ENCODE assay signal across 20 cellular contexts in genomic region chr15:26438316-26438715, GRCh38.
DNase-seq lines count a peak whose midpoint lies in the region; ATAC-seq, FAIRE-seq and TF ChIP-seq lines count a peak whose summit lies in the region.
"Had no signal": no experiment of that assay in that cellular context is flagged by ENCODE, and none has a peak within 500 bp of the region (broad histone marks: within the 10 kb centered on the region; RNA-seq: fewer than 3 reads in every experiment).

No MANE protein-coding gene starts in this region.

- H3K27ac Mint-ChIP-seq in astrocyte (ENCODE audit: unreplicated experiment) (peak overlapping the region; percentile 21), neural progenitor cell (peak overlapping the region; percentile 46), MCF 10A (ENCODE audit: low read depth, unreplicated experiment) (no peak overlapping the region)
- H3K27ac Mint-ChIP-seq: CD8-positive, alpha-beta T cell; GM23338 had no signal

- in situ Hi-C loops in brain microvascular endothelial cell (cut with HindIII; ENCODE audit: low pct_ligation_motif_present, low sequenced_read_pairs) = no loop called here

- POLR2A ChIA-PET in MCF 10A (lab: Yijun Ruan, JAX) = no interaction called here

- no peak for TF ChIP-seq CTCF in astrocyte (IDR thresholded peaks at IDR 0.05; ENCODE audit: insufficient read depth, low read depth, low read length)
- no peak for TF ChIP-seq CTCF in neural progenitor cell (IDR thresholded peaks at IDR 0.05)
- TF ChIP-seq CTCF in brain microvascular endothelial cell (IDR thresholded peaks at IDR 0.05; ENCODE audit: low read depth, low read length, missing control alignments) = no peak
- TF ChIP-seq CTCF in MCF 10A (IDR thresholded peaks at IDR 0.05; ENCODE audit: unreplicated experiment) = no peak

- DNase-seq in NCI-H1092 treated with DMSO at 0.1 percent for 48 hours (lab: John Stamatoyannopoulos, UW) = peak; percentile 12
- DNase-seq in NCI-H1092 (lab: John Stamatoyannopoulos, UW) = no peak
- DNase-seq in NCI-H1048 (lab: John Stamatoyannopoulos, UW) = peak; percentile 36
- no peak for DNase-seq in astrocyte (ENCODE audit: low read depth)
- DNase-seq in neural progenitor cell (ENCODE audit: low spot score) = peak; percentile 49
- DNase-seq in brain microvascular endothelial cell = no peak
- DNase-seq in MCF 10A (ENCODE audit: unreplicated experiment) = no peak
- DNase-seq: 8988T; CD8-positive, alpha-beta T cell; GDM1; KG1; NCI-H1694 treated with DMSO at 0.1 percent for 48 hours; NK-92 treated with Interleukin-12 subunit alpha and Interleukin-12 subunit beta, amount 100 ng/mL, for 24 hours; OCI-M1; SHP77 treated with DMSO at 0.1 percent for 48 hours had no signal

- no peak overlapping the region for H3K27ac ChIP-seq in astrocyte (ENCODE audit: low read depth, low read length)
- peak overlapping the region; percentile 69 for H3K27ac ChIP-seq in neural progenitor cell
- no peak overlapping the region for H3K27ac ChIP-seq in brain microvascular endothelial cell

- H3K4me1 ChIP-seq in astrocyte (ENCODE audit: insufficient read depth, low read length) = no peaks in the 10 kb centered on the region
- H3K4me1 ChIP-seq in neural progenitor cell = peaks cover 20% of the 10 kb centered on the region

- H3K4me3 ChIP-seq in astrocyte (ENCODE audit: insufficient read depth, low read depth, low read length) (no peak overlapping the region), neural progenitor cell (no peak overlapping the region), brain microvascular endothelial cell (ENCODE audit: low read depth, low read length) (no peak overlapping the region)
- H3K4me3 ChIP-seq: GM12878, GM23338 had no signal

- H3F3A ChIP-seq in neural progenitor cell (ENCODE audit: low read depth) = peaks cover 18% of the 10 kb centered on the region

- H3K4me3 Mint-ChIP-seq in astrocyte (ENCODE audit: unreplicated experiment) = no peak overlapping the region
- no peak overlapping the region for H3K4me3 Mint-ChIP-seq in neural progenitor cell
- no peak overlapping the region for H3K4me3 Mint-ChIP-seq in MCF 10A (ENCODE audit: unreplicated experiment)
- H3K4me3 Mint-ChIP-seq: CD8-positive, alpha-beta T cell; GM23338 had no signal

- peaks cover 3% of the 10 kb centered on the region for H3K9me3 ChIP-seq in astrocyte (ENCODE audit: insufficient read depth, low read depth, low read length)
- H3K9me3 ChIP-seq in neural progenitor cell (ENCODE audit: low read depth) = no peaks in the 10 kb centered on the region

- H2AFZ ChIP-seq in astrocyte (ENCODE audit: low read depth, low read length) (no peak overlapping the region), neural progenitor cell (replicated peaks) (no peak overlapping the region)
- H2AFZ ChIP-seq: GM23338 had no signal

- intact Hi-C loops in MCF 10A (cut with micrococcal nuclease) = no loop called here

- H3K36me3 ChIP-seq in astrocyte (ENCODE audit: insufficient read depth, low read length) = no peaks in the 10 kb centered on the region
- H3K36me3 ChIP-seq in neural progenitor cell = no peaks in the 10 kb centered on the region
- H3K36me3 ChIP-seq in brain microvascular endothelial cell (replicated peaks) = no peaks in the 10 kb centered on the region

- H3K9me3 Mint-ChIP-seq in astrocyte (ENCODE audit: unreplicated experiment) (no peaks in the 10 kb centered on the region), neural progenitor cell (peaks cover 6% of the 10 kb centered on the region), MCF 10A (ENCODE audit: unreplicated experiment) (peaks cover 38% of the 10 kb centered on the region)

- H3K4me2 ChIP-seq in astrocyte (ENCODE audit: low read length) (no peak overlapping the region), neural progenitor cell (peak overlapping the region; percentile 33)
- H3K4me2 ChIP-seq: GM23338 had no signal

- H3K27me3 ChIP-seq in astrocyte (ENCODE audit: insufficient read depth, low read length) = no peaks in the 10 kb centered on the region
- H3K27me3 ChIP-seq in neural progenitor cell = no peaks in the 10 kb centered on the region
- H3K27me3 ChIP-seq in brain microvascular endothelial cell (replicated peaks) = no peaks in the 10 kb centered on the region

- no peak for ATAC-seq in GM21737 (IDR thresholded peaks at IDR 0.05; ENCODE audit: unreplicated experiment)
- ATAC-seq: CD8-positive, alpha-beta T cell; GM12878; HepG2 had no signal

- CTCF ChIA-PET in MCF 10A (lab: Yijun Ruan, JAX) = no interaction called here

- H3K9ac ChIP-seq in astrocyte (ENCODE audit: low read length) = no peak overlapping the region
- no peak overlapping the region for H3K9ac ChIP-seq in neural progenitor cell

- peaks cover 17% of the 10 kb centered on the region for H3K4me1 Mint-ChIP-seq in astrocyte (ENCODE audit: low read depth, unreplicated experiment)
- peaks cover 20% of the 10 kb centered on the region for H3K4me1 Mint-ChIP-seq in neural progenitor cell
- no peaks in the 10 kb centered on the region for H3K4me1 Mint-ChIP-seq in MCF 10A (ENCODE audit: insufficient read depth, unreplicated experiment)
- H3K4me1 Mint-ChIP-seq: GM23338 had no signal

- H4K20me1 ChIP-seq in astrocyte (ENCODE audit: insufficient read depth, low read length) (no peaks in the 10 kb centered on the region), neural progenitor cell (ENCODE audit: low read depth) (no peaks in the 10 kb centered on the region)

- H3K79me2 ChIP-seq in astrocyte (ENCODE audit: insufficient read depth, low read length) (no peaks in the 10 kb centered on the region), neural progenitor cell (ENCODE audit: low read depth) (no peaks in the 10 kb centered on the region)

- H3K27me3 Mint-ChIP-seq in astrocyte (ENCODE audit: low read depth, unreplicated experiment) (no peaks in the 10 kb centered on the region), neural progenitor cell (ENCODE audit: insufficient read depth, low read depth) (peaks cover 4% of the 10 kb centered on the region), MCF 10A (ENCODE audit: insufficient read depth, unreplicated experiment) (no peaks in the 10 kb centered on the region)

- FAIRE-seq in astrocyte (lab: Jason Lieb, UNC) = no peak
- FAIRE-seq: GM12878, GM18507, HepG2 had no signal

- H3K36me3 Mint-ChIP-seq in astrocyte (ENCODE audit: low read depth, unreplicated experiment) (no peaks in the 10 kb centered on the region), neural progenitor cell (no peaks in the 10 kb centered on the region), MCF 10A (ENCODE audit: insufficient read depth, unreplicated experiment) (peaks cover 5% of the 10 kb centered on the region)
- H3K36me3 Mint-ChIP-seq: CD8-positive, alpha-beta T cell had no signal

- no TSS peak for BruUV-seq in MCF 10A (replicated peaks; lab: Mats Ljungman, UMichigan)

Comparison
In these comparisons a context has a peak if more than half of its experiments do, and no peak if none do; other contexts are left out.
1. DNase-seq: peak in NCI-H1092 treated with DMSO at 0.1 percent for 48 hours (single experiment), NCI-H1048 (single experiment) and neural progenitor cell (single experiment); none in NCI-H1092 (single experiment), astrocyte (single experiment), brain microvascular endothelial cell (single experiment) and MCF 10A (single experiment).